21 cellular contexts compared by ENCODE assay signal in genomic region chr2:239002591-239002959, GRCh38.
DNase-seq lines count a peak whose midpoint lies in the region; ATAC-seq and TF ChIP-seq lines count a peak whose summit lies in the region.
"Had no signal": no experiment of that assay in that cellular context is flagged by ENCODE, and none has a peak within 500 bp of the region (broad histone marks: within the 10 kb centered on the region; RNA-seq: fewer than 3 reads in every experiment).

No MANE protein-coding gene starts in this region.

- H3K4me2 ChIP-seq in PC-3 (ENCODE audit: low read length) (peak overlapping the region; percentile 78), skeletal muscle satellite cell (ENCODE audit: low read length) (peak overlapping the region; percentile 82), OCI-LY7 (ENCODE audit: low read length) (no peak overlapping the region)
- H3K4me2 ChIP-seq: A549 had no signal

- H4K20me1 ChIP-seq in PC-3 (ENCODE audit: low read length) (no peaks in the 10 kb centered on the region), OCI-LY7 (ENCODE audit: insufficient read depth, low read length) (no peaks in the 10 kb centered on the region)

- 35 to 51% methylated on average over 8 of the region's 8 CpGs for WGBS in lower leg skin, 2 donors

- H3K9ac ChIP-seq in PC-3 (ENCODE audit: low read length) (peak overlapping the region; percentile 18; the same call in 1 of the 2 replicates), skeletal muscle satellite cell (ENCODE audit: low read depth, low read length) (peak overlapping the region; percentile 21)

- no peak for ATAC-seq in PC-3
- ATAC-seq: A549; activated CD8-positive, alpha-beta T cell treated with anti-CD3 and anti-CD28 coated beads, Interleukin-2, amount 10 ng/mL, durations not matched to agents 7 days and 5 days; activated naive CD8-positive, alpha-beta T cell treated with anti-CD3 and anti-CD28 coated beads, Interleukin-2, amount 50 U/mL, for 24 hours; activated T-cell treated with anti-CD3 and anti-CD28 coated beads, Interleukin-2, amount 50 U/mL, for 72 hours had no signal

- POLR2A ChIA-PET in PC-3 (lab: Charles Lee; ENCODE audit: unreplicated experiment) (no interaction called here), OCI-LY7 (lab: Charles Lee) (no interaction called here)

- TF ChIP-seq CTCF in PC-3 (conservative IDR thresholded peaks at IDR 0.05; ENCODE audit: low read depth, low read length) = no peak
- TF ChIP-seq CTCF in fibroblast of the aortic adventitia (IDR thresholded peaks at IDR 0.05; ENCODE audit: insufficient read depth, low read length) = no peak
- TF ChIP-seq CTCF in lower leg skin (IDR thresholded peaks at IDR 0.05) = no peak
- TF ChIP-seq CTCF in OCI-LY7 (conservative IDR thresholded peaks at IDR 0.05; ENCODE audit: low read length) = no peak

- H3K27me3 ChIP-seq in ACC112 (ENCODE audit: insufficient read depth, low read length) (no peaks in the 10 kb centered on the region), PC-3 (ENCODE audit: low read length) (no peaks in the 10 kb centered on the region), skeletal muscle satellite cell (ENCODE audit: control insufficient read depth, insufficient read depth, low read length) (peaks cover 55% of the 10 kb centered on the region)
- H3K27me3 ChIP-seq: pancreas had no signal

- intact Hi-C loops in PC-3 (cut with micrococcal nuclease) (no loop called here), lower leg skin (cut with DNase I; ENCODE audit: low total_unique reads) (no loop called here), OCI-LY7 (cut with micrococcal nuclease; ENCODE audit: unreplicated experiment) (no loop called here)

- H3F3A ChIP-seq in PC-3 (ENCODE audit: low read length, unreplicated experiment) = no peaks in the 10 kb centered on the region

- H3K36me3 ChIP-seq in ACC112 (ENCODE audit: insufficient read depth, low read length) = no peaks in the 10 kb centered on the region
- H3K36me3 ChIP-seq in PC-3 (ENCODE audit: low read depth, low read length) = no peaks in the 10 kb centered on the region
- no peaks in the 10 kb centered on the region for H3K36me3 ChIP-seq in skeletal muscle satellite cell (ENCODE audit: insufficient read depth, low read length)
- no peaks in the 10 kb centered on the region for H3K36me3 ChIP-seq in OCI-LY7 (ENCODE audit: insufficient read depth, low read length)
- H3K36me3 ChIP-seq: pancreas had no signal

- H3K27ac ChIP-seq in ACC112 (ENCODE audit: low read depth, low read length) (peak overlapping the region; percentile 17; the same call in 1 of the 2 replicates), PC-3 (ENCODE audit: low read length) (no peak overlapping the region), OCI-LY7 (ENCODE audit: low read depth, low read length, poor library complexity, severe bottlenecking) (no peak overlapping the region)
- H3K27ac ChIP-seq: A549, pancreas had no signal

- H2AFZ ChIP-seq in ACC112 (ENCODE audit: low read length, unreplicated experiment) = peak overlapping the region; percentile 85
- H2AFZ ChIP-seq in PC-3 (ENCODE audit: low read length) = peak overlapping the region; percentile 79
- no peak overlapping the region for H2AFZ ChIP-seq in OCI-LY7 (ENCODE audit: low read length)

- H3K4me3 ChIP-seq in ACC112 (ENCODE audit: low read depth, low read length) = peak overlapping the region; percentile 69
- peak overlapping the region; percentile 40; the same call in 1 of the 2 replicates for H3K4me3 ChIP-seq in PC-3 (ENCODE audit: low read length)
- H3K4me3 ChIP-seq in fibroblast of the aortic adventitia (ENCODE audit: low read depth, low read length) = peak overlapping the region; percentile 37
- H3K4me3 ChIP-seq in skeletal muscle satellite cell (ENCODE audit: low read length) = peak overlapping the region; percentile 60
- H3K4me3 ChIP-seq in lower leg skin (ENCODE audit: low read depth, poor library complexity, severe bottlenecking) = no peak overlapping the region
- H3K4me3 ChIP-seq in OCI-LY7 (ENCODE audit: low read depth, low read length, poor library complexity, severe bottlenecking) = no peak overlapping the region
- H3K4me3 ChIP-seq: A549, pancreas had no signal

- H3K4me1 ChIP-seq in ACC112 (ENCODE audit: control insufficient read depth, insufficient read depth, low read length, unreplicated experiment) (peaks cover 11% of the 10 kb centered on the region), PC-3 (ENCODE audit: insufficient read depth, low read length) (peaks cover 40% of the 10 kb centered on the region), skeletal muscle satellite cell (ENCODE audit: control insufficient read depth, insufficient read depth, low read length) (peaks cover 9% of the 10 kb centered on the region), OCI-LY7 (ENCODE audit: insufficient read depth, low read length, poor library complexity, severe bottlenecking) (no peaks in the 10 kb centered on the region)
- H3K4me1 ChIP-seq: pancreas had no signal

- CTCF ChIA-PET in PC-3 (lab: Charles Lee) (interaction anchor here (1.2 kb wide), 1 partner anchor 28 kb away, joined by 4 read pairs; no protein-coding TSS in a partner anchor), OCI-LY7 (lab: Charles Lee; ENCODE audit: unreplicated experiment) (no interaction called here)

- H3K9me3 ChIP-seq in PC-3 (ENCODE audit: low read length) = no peaks in the 10 kb centered on the region
- H3K9me3 ChIP-seq in skeletal muscle satellite cell (replicated peaks; ENCODE audit: low read length) = no peaks in the 10 kb centered on the region
- no peaks in the 10 kb centered on the region for H3K9me3 ChIP-seq in OCI-LY7 (ENCODE audit: low read length)
- H3K9me3 ChIP-seq: pancreas had no signal

- DNase-seq in PC-3 = no peak
- no peak for DNase-seq in fibroblast of the aortic adventitia (ENCODE audit: low read depth)
- DNase-seq in lower leg skin (ENCODE audit: low spot score in 2 of 2) = no peak
- DNase-seq in OCI-LY7 (ENCODE audit: low spot score) = no peak
- no peak for DNase-seq in HK-2 (ENCODE audit: unreplicated experiment)
- DNase-seq in glomerular visceral epithelial cell (ENCODE audit: extremely low spot score) = no peak
- DNase-seq: activated CD8-positive, alpha-beta T cell treated with anti-CD3 and anti-CD28 coated beads, Interleukin-2, amount 10 ng/mL, durations not matched to agents 7 days and 5 days; activated naive CD8-positive, alpha-beta T cell treated with anti-CD3 and anti-CD28 coated beads, Interleukin-2, amount 50 U/mL, for 24 hours; activated T-cell treated with anti-CD3 and anti-CD28 coated beads, Interleukin-2, amount 50 U/mL, for 72 hours; caudate nucleus; CD4-positive, CD25-positive, alpha-beta regulatory T cell; hypothalamus; NCI-H146; NCI-H2227 treated with DMSO at 0.1 percent for 48 hours; pancreas; small intestine; T-helper 1 cell; trophoblast cell had no signal

- BruUV-seq in PC-3 (replicated peaks; lab: Mats Ljungman, UMichigan) (no TSS peak), OCI-LY7 (replicated peaks; lab: Mats Ljungman, UMichigan) (no TSS peak)

- no peaks in the 10 kb centered on the region for H3K79me2 ChIP-seq in ACC112 (ENCODE audit: control insufficient read depth, insufficient read depth, low read length, unreplicated experiment)
- H3K79me2 ChIP-seq in PC-3 (ENCODE audit: low read length) = no peaks in the 10 kb centered on the region
- no peaks in the 10 kb centered on the region for H3K79me2 ChIP-seq in OCI-LY7 (ENCODE audit: insufficient read depth, low read depth, low read length)

- TF ChIP-seq POLR2A in lower leg skin (IDR thresholded peaks at IDR 0.05) = no peak

- H3K9me2 ChIP-seq in PC-3 (replicated peaks; ENCODE audit: low read length) = no peaks in the 10 kb centered on the region
- no peaks in the 10 kb centered on the region for H3K9me2 ChIP-seq in OCI-LY7 (ENCODE audit: insufficient read depth, low read length)

Comparison
In these comparisons a context has a peak if more than half of its experiments do, and no peak if none do; other contexts are left out.
1. H3K4me3 ChIP-seq: peak in ACC112 (single experiment), PC-3 (single experiment), fibroblast of the aortic adventitia (single experiment) and skeletal muscle satellite cell (single experiment); none in lower leg skin (single experiment) and OCI-LY7 (single experiment).